In the genomic region with DNA sequence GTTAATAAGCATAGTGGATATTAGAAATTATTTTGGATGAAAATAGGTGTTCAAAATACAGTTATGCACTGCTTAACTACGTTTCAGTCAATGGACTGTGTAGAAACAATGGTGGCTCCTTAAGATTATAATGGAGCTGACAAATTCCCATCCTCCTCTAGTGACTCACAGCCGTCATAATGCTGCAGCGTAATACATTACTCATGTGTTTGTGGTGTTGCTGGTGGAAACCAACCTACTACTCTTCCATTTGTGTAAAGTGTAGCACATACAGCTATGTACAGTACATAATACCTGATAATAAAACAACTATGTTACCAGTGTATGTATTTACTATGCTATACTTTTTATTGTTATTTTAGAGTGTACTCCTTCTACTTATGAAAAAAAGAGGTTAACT, we compare ENCODE assay signal across 12 cellular contexts.
DNase-seq lines count a peak whose midpoint lies in the region; ATAC-seq lines count a peak whose summit lies in the region.
"Had no signal": no experiment of that assay in that cellular context is flagged by ENCODE, and none has a peak within 500 bp of the region (broad histone marks: within the 10 kb centered on the region; RNA-seq: fewer than 3 reads in every experiment).

No MANE protein-coding gene starts in this region.

- ATAC-seq in HG03139 (IDR thresholded peaks at IDR 0.05; ENCODE audit: unreplicated experiment): no peak
- no peak for ATAC-seq in GM21723 (IDR thresholded peaks at IDR 0.05; ENCODE audit: unreplicated experiment)

- peak; percentile 66 for DNase-seq in AG20443 (ENCODE audit: low spot score)
- DNase-seq in HPDE6-E6E7 (ENCODE audit: extremely low spot score): peak; percentile 81
- peak; percentile 80 for DNase-seq in amniotic stem cell (lab: John Stamatoyannopoulos, UW)
- peak; percentile 79 for DNase-seq in kidney glomerular epithelial cell (lab: John Stamatoyannopoulos, UW)
- DNase-seq in HK-2 (ENCODE audit: unreplicated experiment): no peak
- no peak for DNase-seq in iPS-NIHi11 (ENCODE audit: low spot score)
- DNase-seq: activated CD8-positive, alpha-beta memory T cell treated with anti-CD3 and anti-CD28 coated beads for 24 hours; colonic mucosa; NCI-H1417 treated with DMSO at 0.1 percent for 48 hours; spleen had no signal

Comparison
In these comparisons a context has a peak if more than half of its experiments do, and no peak if none do; other contexts are left out.
1. DNase-seq: peak in AG20443 (single experiment), HPDE6-E6E7 (single experiment), amniotic stem cell (single experiment) and kidney glomerular epithelial cell (single experiment); none in HK-2 (single experiment) and iPS-NIHi11 (single experiment).